Comparison of ENCODE assay signal across 12 cellular contexts in genomic region chr2:177260398-177260797, GRCh38. TPM values are rescaled to one million over a fixed set of nuclear protein-coding genes. Genes with fewer than 3 reads are reported as not detected.
DNase-seq lines count a peak whose midpoint lies in the region; ATAC-seq, FAIRE-seq and TF ChIP-seq lines count a peak whose summit lies in the region.
"Had no signal": no experiment of that assay in that cellular context is flagged by ENCODE, and none has a peak within 500 bp of the region (broad histone marks: within the 10 kb centered on the region; RNA-seq: fewer than 3 reads in every experiment).

No MANE protein-coding gene starts in this region.

- TF ChIP-seq POLR2A in HepG2 (IDR thresholded peaks at IDR 0.05; ENCODE audit: insufficient read depth in 1 of 2, low read depth in 2 of 2, low read length in 2 of 2) (peak in 1 of 2 experiments; percentile 39; a peak in 1 of 4 replicates), right lobe of liver (IDR thresholded peaks at IDR 0.05) (no peak), breast epithelium (IDR thresholded peaks at IDR 0.05) (no peak), uterus (IDR thresholded peaks at IDR 0.05) (no peak)

- H3K4me3 ChIP-seq in HepG2 (replicated peaks in 1 of 3; ENCODE audit: insufficient read depth in 1 of 3, low read depth in 2 of 3, low read length in 3 of 3), result peak overlapping the region; percentile 94 to 99 (median 98); a peak in 5 of 6 replicates
- H3K4me3 ChIP-seq in right lobe of liver, result peak overlapping the region in 1 of 3 donors; percentile 72
- H3K4me3 ChIP-seq in breast epithelium, result peak overlapping the region in 2 of 3 donors; percentile 75 to 99
- no peak overlapping the region for H3K4me3 ChIP-seq in naive thymus-derived CD4-positive, alpha-beta T cell (ENCODE audit: low read length)
- peak overlapping the region in 1 of 2 donors; percentile 78 for H3K4me3 ChIP-seq in uterus

- in situ Hi-C loops in HepG2 (cut with HindIII; ENCODE audit: extremely low pct_ligation_motif_present, low pct_unique_long_range_greater_than_20kb), result loop anchor here (5.0 kb wide), 4 partner anchors 48 to 132 kb away; partner anchors contain the start of genes AGPS and HNRNPA3

- CTCF ChIA-PET in HepG2 (lab: Yijun Ruan, JAX; ENCODE audit: low intra/inter-chr PET ratio, low total read pairs), result no interaction called here
- CTCF ChIA-PET in naive thymus-derived CD4-positive, alpha-beta T cell (lab: Charles Lee), result interaction anchor here (1.2 to 1.5 kb wide), 5 partner anchors 12 to 94 kb away, joined by 3 to 6 read pairs (median 3); no protein-coding TSS in a partner anchor

- POLR2A ChIA-PET in HepG2 (lab: Yijun Ruan, JAX), result interaction anchor here (1.0 to 2.4 kb wide), 8 partner anchors 8 to 96 kb away, joined by 3 to 7 read pairs (median 3); partner anchors contain the start of gene HNRNPA3
- POLR2A ChIA-PET in naive thymus-derived CD4-positive, alpha-beta T cell (lab: Charles Lee), result interaction anchor here (0.6 to 8.9 kb wide), 6 partner anchors 21 to 50 kb away, joined by 3 to 282 read pairs (median 38); partner anchors contain the start of gene HNRNPA3

- peaks cover 0 to 3% (median 0%) of the 10 kb centered on the region in 11 donors for H3K9me3 Mint-ChIP-seq in naive thymus-derived CD4-positive, alpha-beta T cell

- peaks cover 0 to 15% of the 10 kb centered on the region in 2 experiments; a peak in 3 of 5 replicates for H3K36me3 ChIP-seq in HepG2 (replicated peaks in 1 of 2; ENCODE audit: control insufficient read depth in 1 of 2, insufficient read depth in 2 of 2, low read length in 2 of 2)
- H3K36me3 ChIP-seq in right lobe of liver, result no peaks in the 10 kb centered on the region
- H3K36me3 ChIP-seq in breast epithelium, result no peaks in the 10 kb centered on the region
- peaks cover 0 to 14% (median 0%) of the 10 kb centered on the region in 3 experiments for H3K36me3 ChIP-seq in naive thymus-derived CD4-positive, alpha-beta T cell (ENCODE audit: control insufficient read depth in 2 of 3, insufficient read depth in 3 of 3, low read length in 3 of 3)
- no peaks in the 10 kb centered on the region for H3K36me3 ChIP-seq in uterus

- peaks cover 66% of the 10 kb centered on the region for H3K4me1 ChIP-seq in HepG2 (ENCODE audit: insufficient read depth, low read length)
- H3K4me1 ChIP-seq in right lobe of liver, result peaks cover 0 to 47% (median 24%) of the 10 kb centered on the region in 4 donors
- H3K4me1 ChIP-seq in breast epithelium, result peaks cover 3 to 27% of the 10 kb centered on the region in 2 donors
- H3K4me1 ChIP-seq in naive thymus-derived CD4-positive, alpha-beta T cell (ENCODE audit: control insufficient read depth in 2 of 2, insufficient read depth in 2 of 2, low read length in 2 of 2), result peaks cover 32 to 44% of the 10 kb centered on the region in 2 donors
- peaks cover 5 to 16% of the 10 kb centered on the region in 2 donors for H3K4me1 ChIP-seq in uterus

- TF ChIP-seq RAD21 in HepG2 (CRISPR knock-in tag; IDR thresholded peaks at IDR 0.05), result no peak

- TF ChIP-seq CTCF in HepG2 (CRISPR knock-in tag; IDR thresholded peaks at IDR 0.05) (no peak), right lobe of liver (IDR thresholded peaks at IDR 0.05) (no peak), breast epithelium (IDR thresholded peaks at IDR 0.05) (no peak), uterus (IDR thresholded peaks at IDR 0.05) (no peak)

- no peaks in the 10 kb centered on the region; a peak in 1 of 5 replicates for H3K27me3 ChIP-seq in HepG2 (ENCODE audit: control insufficient read depth in 1 of 2, insufficient read depth in 2 of 2, low read length in 2 of 2)
- no peaks in the 10 kb centered on the region for H3K27me3 ChIP-seq in right lobe of liver
- no peaks in the 10 kb centered on the region for H3K27me3 ChIP-seq in breast epithelium
- no peaks in the 10 kb centered on the region for H3K27me3 ChIP-seq in naive thymus-derived CD4-positive, alpha-beta T cell (ENCODE audit: control insufficient read depth in 2 of 2, insufficient read depth in 2 of 2, low read length in 2 of 2)
- H3K27me3 ChIP-seq in uterus, result no peaks in the 10 kb centered on the region

- no peaks in the 10 kb centered on the region for H3K27me3 Mint-ChIP-seq in naive thymus-derived CD4-positive, alpha-beta T cell

- ATAC-seq in HepG2, result no peak
- no peak for ATAC-seq in right lobe of liver
- ATAC-seq in naive thymus-derived CD4-positive, alpha-beta T cell, result no peak
- ATAC-seq in HG03095 (IDR thresholded peaks at IDR 0.05; ENCODE audit: unreplicated experiment), result no peak
- no peak for ATAC-seq in GM18502 (IDR thresholded peaks at IDR 0.05; ENCODE audit: poor library complexity, unreplicated experiment)

- peak overlapping the region; percentile 100 for H3K9ac ChIP-seq in HepG2 (ENCODE audit: insufficient read depth, low read depth, low read length)

- intact Hi-C loops in HepG2 (cut with micrococcal nuclease; ENCODE audit: unreplicated experiment) (loop anchor here (5.0 kb wide), 2 partner anchors 37 to 157 kb away; no protein-coding TSS in a partner anchor), right lobe of liver (cut with DNase I) (loop anchor here in 1 of 2 donors (5.0 to 10.0 kb wide), 2 partner anchors 72 to 96 kb away; no protein-coding TSS in a partner anchor), breast epithelium (cut with DNase I; ENCODE audit: low total_unique reads) (no loop called here), uterus (cut with DNase I; ENCODE audit: low total_unique reads) (loop anchor here (5.0 to 10.0 kb wide), 2 partner anchors 48 to 1136 kb away; partner anchors contain the start of genes HNRNPA3, HOXD8 and HOXD9)
- intact Hi-C loops in naive thymus-derived CD4-positive, alpha-beta T cell (cut with micrococcal nuclease), result loop anchor here in 1 of 2 donors (5.0 to 10.0 kb wide), 2 partner anchors 33 to 1256 kb away; partner anchors contain the start of gene LNPK

- H3K79me2 ChIP-seq in HepG2 (ENCODE audit: insufficient read depth, low read length), result peaks cover 85% of the 10 kb centered on the region

- WGBS in HepG2 (ENCODE audit: low lambda C conversion rate), result 33% methylated on average over 1 of the region's 1 CpG
- WGBS in right lobe of liver (ENCODE audit: insufficient coverage, low coverage, low lambda C conversion rate, missing lambda C conversion rate), result 23% methylated on average over 1 of the region's 1 CpG

- H3K4me2 ChIP-seq in HepG2 (ENCODE audit: low read depth, low read length), result peak overlapping the region; percentile 96

- no peak overlapping the region for H2AFZ ChIP-seq in HepG2 (ENCODE audit: low read length)

- no TSS peak for BruUV-seq in HepG2 (replicated peaks; lab: Mats Ljungman, UMichigan)

- peak overlapping the region; percentile 69 to 100 (median 94) for H3K4me3 Mint-ChIP-seq in naive thymus-derived CD4-positive, alpha-beta T cell

- H3K4me1 Mint-ChIP-seq in naive thymus-derived CD4-positive, alpha-beta T cell, result peaks cover 42 to 70% (median 67%) of the 10 kb centered on the region in 7 donors

- H3K9me3 ChIP-seq in HepG2 (ENCODE audit: low read length), result no peaks in the 10 kb centered on the region
- H3K9me3 ChIP-seq in right lobe of liver, result no peaks in the 10 kb centered on the region
- H3K9me3 ChIP-seq in breast epithelium, result no peaks in the 10 kb centered on the region
- no peaks in the 10 kb centered on the region for H3K9me3 ChIP-seq in naive thymus-derived CD4-positive, alpha-beta T cell (ENCODE audit: control insufficient read depth in 2 of 3, low read length in 3 of 3)
- no peaks in the 10 kb centered on the region for H3K9me3 ChIP-seq in uterus

- peaks cover 78% of the 10 kb centered on the region for H4K20me1 ChIP-seq in HepG2 (ENCODE audit: insufficient read depth, low read length)

- TF ChIP-seq EP300 in HepG2 (IDR thresholded peaks at IDR 0.05; ENCODE audit: low read depth in 2 of 2, low read length in 2 of 2) (no peak), HepG2 (CRISPR knock-in tag; IDR thresholded peaks at IDR 0.05; ENCODE audit: borderline replicate concordance) (no peak)

- H3K36me3 Mint-ChIP-seq in naive thymus-derived CD4-positive, alpha-beta T cell, result peaks cover 0 to 39% (median 9%) of the 10 kb centered on the region in 5 donors

- H3K27ac ChIP-seq in HepG2 (ENCODE audit: extremely low read length, insufficient read depth, low read length) (peak overlapping the region; percentile 21), right lobe of liver (peak overlapping the region in 1 of 3 donors; percentile 100), breast epithelium (peak overlapping the region; percentile 13 to 100), uterus (peak overlapping the region; percentile 99 to 100)
- peak overlapping the region; percentile 27 for H3K27ac ChIP-seq in naive thymus-derived CD4-positive, alpha-beta T cell (ENCODE audit: low read depth, low read length)
- H3K27ac ChIP-seq: WERI-Rb-1 had no signal

- no peak for FAIRE-seq in HepG2 (lab: Jason Lieb, UNC)
- FAIRE-seq: colon had no signal

- DNase-seq in HepG2 (ENCODE audit: low spot score) (no peak), right lobe of liver (no peak), breast epithelium (ENCODE audit: low spot score in 2 of 2) (no peak), uterus (no peak), GOT3 (lab: John Stamatoyannopoulos, UW) (no peak)
- no peak for DNase-seq in naive thymus-derived CD4-positive, alpha-beta T cell
- DNase-seq: NCI-H82; stimulated activated CD4-positive, alpha-beta T cell treated with anti-CD3 and anti-CD28 coated beads, Interleukin-2, amount 100 ng/mL, for 24 hours; WERI-Rb-1 had no signal

- peak overlapping the region in 7 of 9 donors; percentile 5 to 79 (median 56) for H3K27ac Mint-ChIP-seq in naive thymus-derived CD4-positive, alpha-beta T cell

RNA-seq across cellular contexts. Expression of gene NFE2L2, which starts 4.1 kb away (rescaled TPM):
- total RNA-seq in HepG2 (2016; rRNA removed; fragmentation: Illumina TruSeq; extraction: Trizol) (84.6 and 136 TPM in 2 replicates), right lobe of liver (10 to 100 TPM; 27.9 to 83.6 (median 35.6) TPM), breast epithelium (100 to 1,000 TPM in 2 of 3 donors, 10 to 100 TPM in 1; 63.8 to 133 (median 124) TPM), uterus (100 to 1,000 TPM in 1 of 4 donors, 10 to 100 TPM in 3; 53.0 to 148 (median 90.0) TPM)
- 93.0 and 99.3 TPM in 2 replicates for total RNA-seq in HepG2 (2016; cell fraction: cytosol; rRNA removed; fragmentation: Illumina TruSeq; extraction: Trizol; ENCODE audit: low read depth)
- total RNA-seq in HepG2 (2016; cell fraction: insoluble cytoplasmic fraction; rRNA removed; fragmentation: Illumina TruSeq; extraction: Trizol), result 80.6 and 139 TPM in 2 replicates
- 85.8 and 94.3 TPM in 2 replicates for total RNA-seq in HepG2 (2016; cell fraction: membrane; rRNA removed; fragmentation: Illumina TruSeq; extraction: Trizol)
- total RNA-seq in HepG2 (2016; cell fraction: nucleus; rRNA removed; fragmentation: Illumina TruSeq; extraction: Trizol), result 92.5 and 95.6 TPM in 2 replicates
- 138 and 215 TPM in 2 replicates for polyA plus RNA-seq in HepG2 (2011; rRNA removed)
- polyA plus RNA-seq in HepG2 (2011; cell fraction: cytosol; rRNA removed), result 94.2 and 119 TPM in 2 replicates
- polyA plus RNA-seq in HepG2 (2011; cell fraction: nucleus; rRNA removed), result 66.9 and 70.1 TPM in 2 replicates
- 104 and 115 TPM in 2 replicates for polyA plus RNA-seq in HepG2 (2012)
- polyA plus RNA-seq in HepG2 (2016; cell fraction: cytosol; fragmentation: Illumina TruSeq; extraction: Trizol; ENCODE audit: low read depth), result 17.6 and 20.3 TPM in 2 replicates
- polyA plus RNA-seq in HepG2 (2016; cell fraction: insoluble cytoplasmic fraction; fragmentation: Illumina TruSeq; extraction: Trizol; ENCODE audit: low read depth), result 211 and 217 TPM in 2 replicates
- polyA plus RNA-seq in HepG2 (2016; cell fraction: membrane; fragmentation: Illumina TruSeq; extraction: Trizol; ENCODE audit: low read depth), result 41.9 and 49.1 TPM in 2 replicates
- polyA plus RNA-seq in HepG2 (2016; cell fraction: nucleus; fragmentation: Illumina TruSeq; extraction: Trizol; ENCODE audit: insufficient read depth, low read depth), result 168 and 175 TPM in 2 replicates
- polyA minus RNA-seq in HepG2 (2011; rRNA and poly(A)+ RNA removed; ENCODE audit: low replicate concordance), result 157 and 264 TPM in 2 replicates
- polyA minus RNA-seq in HepG2 (2011; cell fraction: cytosol; rRNA and poly(A)+ RNA removed), result 128 and 137 TPM in 2 replicates
- polyA minus RNA-seq in HepG2 (2011; cell fraction: nucleus; rRNA and poly(A)+ RNA removed), result 140 and 141 TPM in 2 replicates
- total RNA-seq in naive thymus-derived CD4-positive, alpha-beta T cell, result 10 to 100 TPM; 58.9 to 99.6 (median 74.7) TPM
- polyA plus RNA-seq in naive thymus-derived CD4-positive, alpha-beta T cell, result 10 to 100 TPM; 67.4 to 98.5 TPM

RNA-seq across cellular contexts. Expression of gene HNRNPA3, which starts 47.8 kb away (rescaled TPM):
- total RNA-seq in HepG2 (2016; rRNA removed; fragmentation: Illumina TruSeq; extraction: Trizol) (97.7 and 164 TPM in 2 replicates), right lobe of liver (10 to 100 TPM; 22.4 to 70.4 (median 54.8) TPM), breast epithelium (10 to 100 TPM; 60.6 to 100.0 (median 95.9) TPM), uterus (100 to 1,000 TPM in 2 of 4 donors, 10 to 100 TPM in 2; 56.4 to 256 (median 107) TPM)
- 14.2 and 15.3 TPM in 2 replicates for total RNA-seq in HepG2 (2016; cell fraction: cytosol; rRNA removed; fragmentation: Illumina TruSeq; extraction: Trizol; ENCODE audit: low read depth)
- total RNA-seq in HepG2 (2016; cell fraction: insoluble cytoplasmic fraction; rRNA removed; fragmentation: Illumina TruSeq; extraction: Trizol), result 105 and 171 TPM in 2 replicates
- 84.7 and 87.9 TPM in 2 replicates for total RNA-seq in HepG2 (2016; cell fraction: membrane; rRNA removed; fragmentation: Illumina TruSeq; extraction: Trizol)
- total RNA-seq in HepG2 (2016; cell fraction: nucleus; rRNA removed; fragmentation: Illumina TruSeq; extraction: Trizol), result 152 and 163 TPM in 2 replicates
- 52.3 and 73.3 TPM in 2 replicates for polyA plus RNA-seq in HepG2 (2011; rRNA removed)
- 28.9 and 35.7 TPM in 2 replicates for polyA plus RNA-seq in HepG2 (2011; cell fraction: cytosol; rRNA removed)
- 80.5 and 102 TPM in 2 replicates for polyA plus RNA-seq in HepG2 (2011; cell fraction: nucleus; rRNA removed)
- 166 and 486 TPM in 2 replicates for polyA plus RNA-seq in HepG2 (2012)
- polyA plus RNA-seq in HepG2 (2016; cell fraction: cytosol; fragmentation: Illumina TruSeq; extraction: Trizol; ENCODE audit: low read depth), result 36.5 and 45.0 TPM in 2 replicates
- 1,088 and 1,120 TPM in 2 replicates for polyA plus RNA-seq in HepG2 (2016; cell fraction: insoluble cytoplasmic fraction; fragmentation: Illumina TruSeq; extraction: Trizol; ENCODE audit: low read depth)
- polyA plus RNA-seq in HepG2 (2016; cell fraction: membrane; fragmentation: Illumina TruSeq; extraction: Trizol; ENCODE audit: low read depth), result 139 and 151 TPM in 2 replicates
- 525 and 575 TPM in 2 replicates for polyA plus RNA-seq in HepG2 (2016; cell fraction: nucleus; fragmentation: Illumina TruSeq; extraction: Trizol; ENCODE audit: insufficient read depth, low read depth)
- polyA minus RNA-seq in HepG2 (2011; rRNA and poly(A)+ RNA removed; ENCODE audit: low replicate concordance), result 11.2 and 12.3 TPM in 2 replicates
- polyA minus RNA-seq in HepG2 (2011; cell fraction: cytosol; rRNA and poly(A)+ RNA removed), result 34.8 and 38.9 TPM in 2 replicates
- 205 and 222 TPM in 2 replicates for polyA minus RNA-seq in HepG2 (2011; cell fraction: nucleus; rRNA and poly(A)+ RNA removed)
- 100 to 1,000 TPM; 151 to 311 (median 184) TPM for total RNA-seq in naive thymus-derived CD4-positive, alpha-beta T cell
- polyA plus RNA-seq in naive thymus-derived CD4-positive, alpha-beta T cell, result 10 to 100 TPM; 53.3 to 69.0 TPM
